In the genomic region with DNA sequence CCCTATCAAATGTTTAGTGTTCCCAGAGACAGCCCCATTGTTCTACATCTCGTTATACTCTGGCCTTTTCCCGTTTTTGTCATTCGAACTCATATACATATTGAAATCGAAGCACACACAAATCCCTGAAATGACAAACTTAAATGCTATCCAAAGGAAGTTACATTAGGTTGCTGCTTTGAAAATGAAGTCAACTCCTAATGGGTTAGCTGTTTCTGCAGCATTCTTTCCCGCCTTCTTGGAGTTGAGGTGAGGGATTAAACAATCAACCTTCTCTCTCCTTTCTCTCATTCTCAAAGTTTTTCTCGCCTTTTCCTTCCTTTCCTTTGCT, we compare ENCODE assay signal across 8 cellular contexts. TPM values are rescaled to one million over a fixed set of nuclear protein-coding genes. Genes with fewer than 3 reads are reported as not detected.
DNase-seq lines count a peak whose midpoint lies in the region; ATAC-seq and TF ChIP-seq lines count a peak whose summit lies in the region.

No MANE protein-coding gene starts in this region.

- no peak for DNase-seq in CD4-positive, alpha-beta memory T cell
- DNase-seq in NAMALWA (ENCODE audit: low spot score) (peak; percentile 31), cerebellum (ENCODE audit: low spot score) (peak; percentile 16), natural killer cell (no peak), DMS 273 (lab: John Stamatoyannopoulos, UW; ENCODE audit: unreplicated experiment) (no peak), occipital lobe (lab: John Stamatoyannopoulos, UW) (no peak)

- H3K4me1 ChIP-seq in CD4-positive, alpha-beta memory T cell (ENCODE audit: insufficient read depth, low read length): peaks cover 36% of the 10 kb centered on the region

- H3K36me3 Mint-ChIP-seq in CD4-positive, alpha-beta memory T cell: peaks cover 4 to 5% of the 10 kb centered on the region in 2 donors
- H3K36me3 Mint-ChIP-seq in natural killer cell: peaks cover 4% of the 10 kb centered on the region

- TF ChIP-seq CTCF in natural killer cell (IDR thresholded peaks at IDR 0.05): no peak

- intact Hi-C loops in CD4-positive, alpha-beta memory T cell (cut with micrococcal nuclease): loop anchor here (1.0 kb wide), 3 partner anchors 36 to 216 kb away; partner anchors contain the start of genes M6PR and RIMKLB
- intact Hi-C loops in natural killer cell (cut with micrococcal nuclease): loop anchor here (2.0 to 5.0 kb wide), 3 partner anchors 39 to 135 kb away; no protein-coding TSS in a partner anchor

- no peaks in the 10 kb centered on the region for H3K36me3 ChIP-seq in CD4-positive, alpha-beta memory T cell (ENCODE audit: insufficient read depth, low read length)

- peak overlapping the region in 1 of 2 donors; percentile 61 for H3K4me3 ChIP-seq in CD4-positive, alpha-beta memory T cell (ENCODE audit: low read length in 2 of 2)

- peak overlapping the region; percentile 81 for H3K27ac ChIP-seq in CD4-positive, alpha-beta memory T cell (ENCODE audit: low read depth, low read length)

- CTCF ChIA-PET in CD4-positive, alpha-beta memory T cell (lab: Charles Lee; ENCODE audit: partially characterized antibody): interaction anchor here (1.2 to 7.3 kb wide), 7 partner anchors 19 to 136 kb away, joined by 4 to 38 read pairs (median 13); partner anchors contain the start of gene M6PR

- no peak for ATAC-seq in natural killer cell
- ATAC-seq in GM21515 (IDR thresholded peaks at IDR 0.05; ENCODE audit: unreplicated experiment): no peak
- no peak for ATAC-seq in HG03378 (IDR thresholded peaks at IDR 0.05; ENCODE audit: unreplicated experiment)

- H3K27me3 Mint-ChIP-seq in CD4-positive, alpha-beta memory T cell: no peaks in the 10 kb centered on the region
- no peaks in the 10 kb centered on the region for H3K27me3 Mint-ChIP-seq in natural killer cell (ENCODE audit: low read depth in 2 of 2)

- peak overlapping the region; percentile 91 to 100 (median 97) for H3K27ac Mint-ChIP-seq in CD4-positive, alpha-beta memory T cell
- peak overlapping the region in 1 of 2 donors; percentile 83 for H3K27ac Mint-ChIP-seq in natural killer cell

- H3K9me3 ChIP-seq in CD4-positive, alpha-beta memory T cell (ENCODE audit: control insufficient read depth in 1 of 2, low read length in 2 of 2): no peaks in the 10 kb centered on the region

- H3K4me1 Mint-ChIP-seq in CD4-positive, alpha-beta memory T cell: peaks cover 10 to 17% (median 14%) of the 10 kb centered on the region in 4 donors
- peaks cover 13 to 14% of the 10 kb centered on the region in 2 donors for H3K4me1 Mint-ChIP-seq in natural killer cell

- POLR2A ChIA-PET in CD4-positive, alpha-beta memory T cell (lab: Charles Lee; ENCODE audit: partially characterized antibody): interaction anchor here (1.4 to 2.7 kb wide), 2 partner anchors 36 to 128 kb away, joined by 3 to 39 read pairs; partner anchors contain the start of gene M6PR

- H3K4me3 Mint-ChIP-seq in CD4-positive, alpha-beta memory T cell: peak overlapping the region; percentile 90 to 95 (median 92)
- H3K4me3 Mint-ChIP-seq in natural killer cell: peak overlapping the region; percentile 96

- no peaks in the 10 kb centered on the region for H3K9me3 Mint-ChIP-seq in CD4-positive, alpha-beta memory T cell
- no peaks in the 10 kb centered on the region for H3K9me3 Mint-ChIP-seq in natural killer cell

- H3K27me3 ChIP-seq in CD4-positive, alpha-beta memory T cell (ENCODE audit: insufficient read depth, low read length): no peaks in the 10 kb centered on the region

RNA-seq across cellular contexts. Expression of gene PHC1, which starts 0.6 kb away (rescaled TPM):
- total RNA-seq in CD4-positive, alpha-beta memory T cell: 10 to 100 TPM; 52.4 to 52.8 TPM
- polyA plus RNA-seq in CD4-positive, alpha-beta memory T cell: 10 to 100 TPM; 22.3 to 28.1 TPM
- total RNA-seq in cerebellum (42.8 TPM), natural killer cell (10 to 100 TPM; 37.8 to 39.6 (median 38.6) TPM), occipital lobe (28.7 TPM)

RNA-seq across cellular contexts. Expression of gene M6PR, which starts 35.8 kb away (rescaled TPM):
- total RNA-seq in CD4-positive, alpha-beta memory T cell: 100 to 1,000 TPM; 226 to 247 TPM
- polyA plus RNA-seq in CD4-positive, alpha-beta memory T cell: 100 to 1,000 TPM; 363 to 502 TPM
- total RNA-seq in cerebellum: 60.3 TPM
- total RNA-seq in natural killer cell: 100 to 1,000 TPM; 245 to 270 (median 255) TPM
- total RNA-seq in occipital lobe: 81.9 TPM

Comparison
In these comparisons a context has a peak if more than half of its experiments do, and no peak if none do; other contexts are left out.
1. DNase-seq: peak in NAMALWA (single experiment) and cerebellum (single experiment); none in CD4-positive, alpha-beta memory T cell (0 of 5), natural killer cell (single experiment), DMS 273 (single experiment) and occipital lobe (single experiment).